In the genomic region with DNA sequence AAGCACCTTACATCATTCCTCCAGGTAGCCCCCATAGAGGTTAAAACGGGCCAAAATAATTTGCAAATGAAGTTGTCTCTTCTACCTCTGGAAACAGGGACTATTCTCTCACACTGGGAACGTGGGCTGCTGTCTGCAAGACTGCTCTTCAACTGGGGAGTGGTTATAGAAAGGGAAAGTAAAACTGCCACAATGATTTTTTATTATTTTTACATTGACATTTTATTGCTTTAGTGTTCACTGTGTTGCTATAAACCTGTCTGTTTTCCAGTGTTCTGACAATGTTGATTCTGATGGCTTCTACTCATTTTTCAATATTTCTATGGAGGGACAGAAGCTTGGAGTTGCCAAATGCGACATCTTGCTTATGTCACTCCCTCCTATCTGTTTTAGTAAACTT, we compare ENCODE assay signal across 24 cellular contexts.
"Had no signal": no experiment of that assay in that cellular context is flagged by ENCODE, and none has a peak within 500 bp of the region (broad histone marks: within the 10 kb centered on the region; RNA-seq: fewer than 3 reads in every experiment).

No MANE protein-coding gene starts in this region.

- H3K4me3 ChIP-seq: cardiac muscle cell, SJSA1 had no signal

- ATAC-seq: activated T-helper 17 cell treated with anti-CD3 and anti-CD28 coated beads, Interleukin-2, amount 50 U/mL, for 72 hours; SK-N-SH treated with all-trans-retinoic acid at 6 μM for 48 hours had no signal

- H3K27ac ChIP-seq: brain microvascular endothelial cell, cardiac muscle cell, SJSA1 had no signal

- DNase-seq: activated B cell treated with CpG ODN at 0.5 μM for 24 hours; activated CD4-positive, alpha-beta memory T cell treated with anti-CD3 and anti-CD28 coated beads for 36 hours; activated CD4-positive, alpha-beta T cell treated with anti-CD3 and anti-CD28 coated beads for 1 hour; activated CD4-positive, alpha-beta T cell treated with anti-CD3 and anti-CD28 coated beads, Interleukin-2, amount 10 ng/mL, durations not matched to agents 24 days and 14 days; activated gamma-delta T cell; activated naive CD4-positive, alpha-beta T cell treated with anti-CD3 and anti-CD28 coated beads, Interleukin-2, amount 10 ng/mL, durations not matched to agents 7 days and 5 days; activated naive CD8-positive, alpha-beta T cell treated with anti-CD3 and anti-CD28 coated beads for 36 hours; activated T-cell treated with anti-CD3 and anti-CD28 coated beads for 4 hours; activated T-cell treated with anti-CD3 and anti-CD28 coated beads, Interleukin-2, amount 50 U/mL, for 48 hours; brain microvascular endothelial cell; cerebellar nuclear complex; KBM-7; NCI-H1092 treated with DMSO at 0.1 percent for 48 hours; NCI-H1436; NCI-H1694 treated with DMSO at 0.1 percent for 48 hours; NCI-H2081; NCI-H510A treated with DMSO at 0.1 percent for 48 hours; NCI-H69; NK-92 treated with Interleukin-12 subunit alpha and Interleukin-12 subunit beta, amount 100 ng/mL, for 24 hours; SHP77 had no signal

- H3K27me3 ChIP-seq: brain microvascular endothelial cell, cardiac muscle cell had no signal

- H3K9me3 ChIP-seq: SJSA1 had no signal

- H3K36me3 ChIP-seq: brain microvascular endothelial cell, cardiac muscle cell, SJSA1 had no signal

- H3K4me1 ChIP-seq: SJSA1 had no signal
